ENCODE assay signal across 11 cellular contexts in genomic region chr5:14574891-14575496, GRCh38. TPM values are rescaled to one million over a fixed set of nuclear protein-coding genes. Genes with fewer than 3 reads are reported as not detected.
DNase-seq lines count a peak whose midpoint lies in the region; ATAC-seq, FAIRE-seq and TF ChIP-seq lines count a peak whose summit lies in the region.
"Had no signal": no experiment of that assay in that cellular context is flagged by ENCODE, and none has a peak within 500 bp of the region (broad histone marks: within the 10 kb centered on the region; RNA-seq: fewer than 3 reads in every experiment).

No MANE protein-coding gene starts in this region.

- ATAC-seq in natural killer cell treated with Interleukin-12 subunit alpha and Interleukin-12 subunit beta and Interleukin-15 and Interleukin-18, amount 100 ng/mL, for 72 hours: no peak

- H3K27me3 Mint-ChIP-seq in natural killer cell treated with Interleukin-12 subunit alpha and Interleukin-12 subunit beta and Interleukin-15 and Interleukin-18, amount 100 ng/mL, for 72 hours: peaks cover 0 to 4% of the 10 kb centered on the region in 2 donors

- H3K27ac Mint-ChIP-seq in natural killer cell treated with Interleukin-12 subunit alpha and Interleukin-12 subunit beta and Interleukin-15 and Interleukin-18, amount 100 ng/mL, for 72 hours: no peak overlapping the region

- H3K36me3 Mint-ChIP-seq in natural killer cell treated with Interleukin-12 subunit alpha and Interleukin-12 subunit beta and Interleukin-15 and Interleukin-18, amount 100 ng/mL, for 72 hours: no peaks in the 10 kb centered on the region

- peak; percentile 32 for DNase-seq in M059J (ENCODE audit: low read depth)
- peak; percentile 50 for DNase-seq in NCI-H460 (ENCODE audit: extremely low read depth, low read depth)
- DNase-seq in bronchial epithelial cell (ENCODE audit: low read depth): peak; percentile 63
- DNase-seq in renal cortical epithelial cell (ENCODE audit: low read depth): peak; percentile 33
- no peak for DNase-seq in stimulated activated naive CD4-positive, alpha-beta T cell (lab: John Stamatoyannopoulos, UW)
- no peak for DNase-seq in WERI-Rb-1
- DNase-seq in natural killer cell treated with Interleukin-12 subunit alpha and Interleukin-12 subunit beta and Interleukin-15 and Interleukin-18, amount 100 ng/mL, for 72 hours (ENCODE audit: low spot score): no peak
- no peak for DNase-seq in C1 segment of cervical spinal cord (lab: John Stamatoyannopoulos, UW)
- DNase-seq: brain microvascular endothelial cell, NCI-H1048, T-helper 2 cell had no signal

- FAIRE-seq in bronchial epithelial cell (lab: Jason Lieb, UNC): no peak

- H3K4me3 Mint-ChIP-seq in natural killer cell treated with Interleukin-12 subunit alpha and Interleukin-12 subunit beta and Interleukin-15 and Interleukin-18, amount 100 ng/mL, for 72 hours: no peak overlapping the region

- no peak overlapping the region for H3K27ac ChIP-seq in WERI-Rb-1
- H3K27ac ChIP-seq: brain microvascular endothelial cell had no signal

- peaks cover 8% of the 10 kb centered on the region for H3K9me3 ChIP-seq in WERI-Rb-1 (ENCODE audit: severe bottlenecking)

- TF ChIP-seq CTCF in bronchial epithelial cell (IDR thresholded peaks at IDR 0.05; ENCODE audit: insufficient read depth, low read length, severe bottlenecking): no peak
- no peak for TF ChIP-seq CTCF in WERI-Rb-1 (IDR thresholded peaks at IDR 0.05; ENCODE audit: low read depth, low read length)

- H3K27me3 ChIP-seq in bronchial epithelial cell (ENCODE audit: control insufficient read depth, insufficient read depth, low read length): no peaks in the 10 kb centered on the region
- no peaks in the 10 kb centered on the region for H3K27me3 ChIP-seq in WERI-Rb-1 (ENCODE audit: insufficient read depth, low read depth, severe bottlenecking)

- H3K4me1 Mint-ChIP-seq in natural killer cell treated with Interleukin-12 subunit alpha and Interleukin-12 subunit beta and Interleukin-15 and Interleukin-18, amount 100 ng/mL, for 72 hours (ENCODE audit: low read depth in 2 of 2): peaks cover 0 to 6% of the 10 kb centered on the region in 2 donors

- H3K36me3 ChIP-seq in bronchial epithelial cell (ENCODE audit: control insufficient read depth, insufficient read depth, low read length): no peaks in the 10 kb centered on the region
- H3K36me3 ChIP-seq in WERI-Rb-1: no peaks in the 10 kb centered on the region
- H3K36me3 ChIP-seq: brain microvascular endothelial cell had no signal

- H3K9me3 Mint-ChIP-seq in natural killer cell treated with Interleukin-12 subunit alpha and Interleukin-12 subunit beta and Interleukin-15 and Interleukin-18, amount 100 ng/mL, for 72 hours: no peaks in the 10 kb centered on the region

- no peak overlapping the region for H3K4me3 ChIP-seq in bronchial epithelial cell (ENCODE audit: low read depth, low read length)
- H3K4me3 ChIP-seq in WERI-Rb-1 (ENCODE audit: low read depth, low read length): no peak overlapping the region

RNA-seq across cellular contexts. Expression of gene OTULINL, which starts 6.6 kb away (rescaled TPM):
- total RNA-seq in M059J (2014; rRNA removed; shearing (Covaris generic)): 13.3 and 24.7 TPM in 2 replicates
- total RNA-seq in NCI-H460 (2014; rRNA removed; shearing (Covaris generic)): 0.29 and 0.35 TPM in 2 replicates
- polyA plus RNA-seq in NCI-H460 (2014; cell fraction: nucleus; rRNA removed): 0.29 TPM in 1 of 2 replicates, not detected in the other
- total RNA-seq in bronchial epithelial cell: 0.77 and 0.79 TPM in 2 replicates
- 0.94 and 1.0 TPM in 2 replicates for total RNA-seq in renal cortical epithelial cell
- 10 to 100 TPM; 10.7 to 14.6 TPM for total RNA-seq in natural killer cell treated with Interleukin-12 subunit alpha and Interleukin-12 subunit beta and Interleukin-15 and Interleukin-18, amount 100 ng/mL, for 72 hours

Comparison
In these comparisons a context has a peak if more than half of its experiments do, and no peak if none do; other contexts are left out.
1. DNase-seq: peak in M059J (single experiment), NCI-H460 (single experiment), bronchial epithelial cell (single experiment) and renal cortical epithelial cell (single experiment); none in stimulated activated naive CD4-positive, alpha-beta T cell (0 of 6), WERI-Rb-1 (single experiment), natural killer cell treated with Interleukin-12 subunit alpha and Interleukin-12 subunit beta and Interleukin-15 and Interleukin-18, amount 100 ng/mL, for 72 hours (single experiment) and C1 segment of cervical spinal cord (0 of 14).